In the genomic region with DNA sequence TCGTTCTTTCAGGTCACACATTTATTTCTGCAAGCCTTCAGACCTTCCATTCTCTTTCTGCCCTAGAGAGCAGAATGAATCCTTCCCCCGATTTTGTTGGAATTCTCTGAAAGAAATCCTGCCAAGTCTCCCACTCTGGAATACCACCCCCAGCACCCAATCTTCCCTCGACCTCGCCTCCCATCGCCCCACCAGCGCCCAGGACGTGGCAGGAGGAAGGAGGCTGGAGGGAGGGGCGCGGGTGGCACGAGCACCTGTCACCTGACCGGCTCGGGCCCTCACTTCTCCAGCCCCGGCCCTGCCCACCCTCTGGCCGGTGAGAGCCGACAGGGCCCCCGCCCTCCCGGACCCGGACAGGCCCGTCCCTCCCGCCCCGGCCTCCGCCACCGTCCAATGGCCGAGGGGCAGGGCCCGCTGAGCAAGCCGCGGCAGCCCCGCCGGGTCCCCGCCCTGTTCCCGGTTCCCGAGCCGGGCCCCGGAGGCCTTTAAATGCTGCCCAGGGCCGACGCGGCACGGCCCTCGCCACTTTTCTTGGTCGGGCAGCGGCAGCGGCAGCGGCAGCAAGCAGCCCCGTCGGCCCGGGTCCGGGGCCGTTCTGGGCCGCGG, we compare ENCODE assay signal across 8 cellular contexts. TPM values are rescaled to one million over a fixed set of nuclear protein-coding genes. Genes with fewer than 3 reads are reported as not detected.
DNase-seq lines count a peak whose midpoint lies in the region; ATAC-seq, FAIRE-seq and TF ChIP-seq lines count a peak whose summit lies in the region.

Gene LGALSL, plus strand, starts transcription at position 453 of the 606 bp plus-strand sequence. CDS start 384 bp downstream, outside the sequence.

- H3K36me3 ChIP-seq in adrenal gland (replicated peaks in 1 of 2) (peaks cover 0 to 24% of the 10 kb centered on the region in 2 donors), pancreas (peaks cover 0 to 4% (median 0%) of the 10 kb centered on the region in 3 donors)

- no peak for FAIRE-seq in pancreas (lab: Jason Lieb, UNC)

- peak; percentile 53 for ATAC-seq in HG02678 (IDR thresholded peaks at IDR 0.05; ENCODE audit: unreplicated experiment)
- peak; percentile 86 to 90 (median 87) for ATAC-seq in pancreas

- peak; percentile 65 to 88 for TF ChIP-seq POLR2A in adrenal gland (IDR thresholded peaks at IDR 0.05)

- H3K27ac ChIP-seq in adrenal gland (peak within 1 kb of the TSS; percentile 91 to 97 (median 96)), pancreas (peak within 1 kb of the TSS; percentile 86 to 96 (median 94))

- POLR2A ChIA-PET in AG04449 (lab: Yijun Ruan, JAX), result no interaction called here

- WGBS in adrenal gland, 4 donors, result 0 to 2% (median 1%) methylated on average over 6 to 50 of the region's 50 CpGs
- WGBS in pancreas, 2 donors, result 0 to 1% methylated on average over 30 to 50 of the region's 50 CpGs

- CTCF ChIA-PET in AG04449 (lab: Yijun Ruan, JAX), result interaction anchor here (0.9 to 1.9 kb wide), 2 partner anchors 34 to 69 kb away, joined by 4 to 7 read pairs; no protein-coding TSS in a partner anchor

- intact Hi-C loops in adrenal gland (cut with DNase I), result no loop called here
- intact Hi-C loops in cardiac septum (cut with DNase I), result loop anchor here (1.0 to 2.0 kb wide), 2 partner anchors 33 to 50 kb away; no protein-coding TSS in a partner anchor
- intact Hi-C loops in pancreas (cut with DNase I), result no loop called here

- H3K4me1 ChIP-seq in adrenal gland (replicated peaks in 1 of 2) (peaks cover 12 to 24% of the 10 kb centered on the region in 2 donors), pancreas (peaks cover 8 to 18% (median 8%) of the 10 kb centered on the region in 3 donors)

- H3K4me3 ChIP-seq in AG04449 (ENCODE audit: low read depth, low read length) (peak within 1 kb of the TSS; percentile 62), GM12864 (ENCODE audit: low read depth, low read length) (peak within 1 kb of the TSS; percentile 81), adrenal gland (peak within 1 kb of the TSS; percentile 5 to 89 (median 34)), pancreas (peak within 1 kb of the TSS; percentile 59 to 84 (median 75))

- no peak for DNase-seq in AG04449 (ENCODE audit: low read depth, low spot score)
- DNase-seq in GM12864 (ENCODE audit: low read depth), result no peak
- DNase-seq in NCI-H345 (lab: John Stamatoyannopoulos, UW), result peak; percentile 57
- peak; percentile 81 to 88 (median 86) for DNase-seq in adrenal gland
- DNase-seq in cardiac septum (ENCODE audit: low spot score), result peak; percentile 88
- DNase-seq in pancreas, result peak; percentile 78 to 91 (median 86)
- no peak for DNase-seq in SIG-M5 (lab: John Stamatoyannopoulos, UW)

- no peaks in the 10 kb centered on the region for H3K27me3 ChIP-seq in adrenal gland
- H3K27me3 ChIP-seq in pancreas, result no peaks in the 10 kb centered on the region

- no peak for TF ChIP-seq CTCF in AG04449 (IDR thresholded peaks at IDR 0.05; ENCODE audit: insufficient read depth, low read length, missing control alignments)
- TF ChIP-seq CTCF in GM12864 (IDR thresholded peaks at IDR 0.05; ENCODE audit: low read depth, low read length, missing control alignments), result no peak
- no peak for TF ChIP-seq CTCF in adrenal gland (IDR thresholded peaks at IDR 0.05)
- no peak for TF ChIP-seq CTCF in pancreas (IDR thresholded peaks at IDR 0.05)

- H3K9me3 ChIP-seq in adrenal gland (replicated peaks in 1 of 3), result no peaks in the 10 kb centered on the region
- no peaks in the 10 kb centered on the region for H3K9me3 ChIP-seq in pancreas

RNA-seq across cellular contexts. Expression of gene LGALSL, which starts in this region (rescaled TPM):
- total RNA-seq in adrenal gland (10 to 100 TPM; 20.6 to 79.5 (median 31.3) TPM), cardiac septum (13.1 TPM), pancreas (1 to 10 TPM; 4.9 to 7.3 (median 5.8) TPM)
- polyA plus RNA-seq in adrenal gland (10 to 100 TPM; 13.4 to 60.0 (median 16.9) TPM), pancreas (1 to 10 TPM; 3.5 to 8.6 TPM)

Comparison
In these comparisons a context has a peak if more than half of its experiments do, and no peak if none do; other contexts are left out.
1. DNase-seq: peak in NCI-H345 (single experiment), adrenal gland (7 of 7), cardiac septum (single experiment) and pancreas (6 of 6); none in AG04449 (single experiment), GM12864 (single experiment) and SIG-M5 (single experiment).
2. Peak in every context shown above with its lines, with median percentiles within 50 percentile points of each other: H3K4me3 ChIP-seq.